ENCODE assay signal across 21 cellular contexts in genomic region chr13:35694549-35695233, GRCh38.
"Had no signal": no experiment of that assay in that cellular context is flagged by ENCODE, and none has a peak within 500 bp of the region (broad histone marks: within the 10 kb centered on the region; RNA-seq: fewer than 3 reads in every experiment).

No MANE protein-coding gene starts in this region.

- H3K4me1 ChIP-seq: left ventricle myocardium inferior, testis, upper lobe of left lung had no signal

- H3K27ac ChIP-seq: coronary artery, left ventricle myocardium inferior, neutrophil, testis, upper lobe of left lung had no signal

- H3K4me3 Mint-ChIP-seq: activated CD4-positive, alpha-beta T cell treated with anti-CD3 and anti-CD28 coated beads, Interleukin-2, amount 10 ng/mL, durations not matched to agents 7 days and 5 days; activated T-cell treated with anti-CD3 and anti-CD28 coated beads, Interleukin-2, amount 50 U/mL, for 72 hours; memory B cell; naive thymus-derived CD8-positive, alpha-beta T cell; stimulated activated naive CD8-positive, alpha-beta T cell treated with anti-CD3 and anti-CD28 coated beads, Interleukin-15, Interleukin-2, amounts not matched to agents 100 ng/mL and 50 ng/mL, for 24 hours had no signal

- H3K27ac Mint-ChIP-seq: activated CD4-positive, alpha-beta T cell treated with anti-CD3 and anti-CD28 coated beads, Interleukin-2, amount 10 ng/mL, durations not matched to agents 7 days and 5 days; activated naive CD4-positive, alpha-beta T cell treated with anti-CD3 and anti-CD28 coated beads, Interleukin-2, amount 50 U/mL, for 72 hours; activated T-cell treated with anti-CD3 and anti-CD28 coated beads, Interleukin-2, amount 50 U/mL, for 72 hours; memory B cell; stimulated activated naive CD8-positive, alpha-beta T cell treated with anti-CD3 and anti-CD28 coated beads, Interleukin-15, Interleukin-2, amounts not matched to agents 100 ng/mL and 50 ng/mL, for 24 hours had no signal

- DNase-seq: activated CD4-positive, alpha-beta T cell treated with anti-CD3 and anti-CD28 coated beads, Interleukin-2, amount 10 ng/mL, durations not matched to agents 7 days and 5 days; activated CD8-positive, alpha-beta memory T cell treated with anti-CD3 and anti-CD28 coated beads, Interleukin-2, amount 50 U/mL, for 48 hours; activated gamma-delta T cell; activated T-cell treated with anti-CD3 and anti-CD28 coated beads, Interleukin-2, amount 50 U/mL, for 72 hours; amniotic stem cell; central memory CD4-positive, alpha-beta T cell; hypothalamus; kidney; left ventricle myocardium inferior; mucosa of descending colon; naive thymus-derived CD8-positive, alpha-beta T cell; retina; stimulated activated CD4-positive, alpha-beta T cell treated with anti-CD3 and anti-CD28 coated beads, Interleukin-4, amount 100 ng/mL, for 24 hours; testis had no signal

- H3K27me3 Mint-ChIP-seq: activated CD4-positive, alpha-beta T cell treated with anti-CD3 and anti-CD28 coated beads, Interleukin-2, amount 10 ng/mL, durations not matched to agents 7 days and 5 days; stimulated activated naive CD8-positive, alpha-beta T cell treated with anti-CD3 and anti-CD28 coated beads, Interleukin-15, Interleukin-2, amounts not matched to agents 100 ng/mL and 50 ng/mL, for 24 hours had no signal

- H3K9me3 ChIP-seq: left ventricle myocardium inferior, mucosa of descending colon, neutrophil, testis, upper lobe of left lung had no signal

- H3K9me3 Mint-ChIP-seq: activated CD4-positive, alpha-beta T cell treated with anti-CD3 and anti-CD28 coated beads, Interleukin-2, amount 10 ng/mL, durations not matched to agents 7 days and 5 days; activated naive CD4-positive, alpha-beta T cell treated with anti-CD3 and anti-CD28 coated beads, Interleukin-2, amount 50 U/mL, for 72 hours; memory B cell; stimulated activated naive CD8-positive, alpha-beta T cell treated with anti-CD3 and anti-CD28 coated beads, Interleukin-15, Interleukin-2, amounts not matched to agents 100 ng/mL and 50 ng/mL, for 24 hours had no signal

- H3K4me1 Mint-ChIP-seq: activated CD4-positive, alpha-beta T cell treated with anti-CD3 and anti-CD28 coated beads, Interleukin-2, amount 10 ng/mL, durations not matched to agents 7 days and 5 days; naive thymus-derived CD8-positive, alpha-beta T cell had no signal

- H3K36me3 Mint-ChIP-seq: activated naive CD4-positive, alpha-beta T cell treated with anti-CD3 and anti-CD28 coated beads, Interleukin-2, amount 50 U/mL, for 72 hours; memory B cell; naive thymus-derived CD8-positive, alpha-beta T cell had no signal

- ATAC-seq: activated naive CD4-positive, alpha-beta T cell treated with anti-CD3 and anti-CD28 coated beads, Interleukin-2, amount 50 U/mL, for 72 hours; activated T-cell treated with anti-CD3 and anti-CD28 coated beads, Interleukin-2, amount 50 U/mL, for 72 hours; mucosa of descending colon; naive thymus-derived CD8-positive, alpha-beta T cell had no signal

- H3K36me3 ChIP-seq: left ventricle myocardium inferior, neutrophil, upper lobe of left lung had no signal

- H3K27me3 ChIP-seq: neutrophil, testis, upper lobe of left lung had no signal

- H3K4me3 ChIP-seq: coronary artery, left ventricle myocardium inferior, mucosa of descending colon, skin epidermis, testis, upper lobe of left lung had no signal
